Comparison of ENCODE assay signal across 8 cellular contexts in genomic region chr17:2336215-2337151, GRCh38. TPM values are rescaled to one million over a fixed set of nuclear protein-coding genes. Genes with fewer than 3 reads are reported as not detected.
DNase-seq lines count a peak whose midpoint lies in the region; ATAC-seq and TF ChIP-seq lines count a peak whose summit lies in the region.

Gene TSR1 (minus strand): TSS chr17:2336457. CDS start chr17:2336427, 30 bp downstream.

- peak within 1 kb of the TSS; percentile 99 for H3K4me3 Mint-ChIP-seq in type B pancreatic cell

- peaks cover 12% of the 10 kb centered on the region for H3K36me3 Mint-ChIP-seq in type B pancreatic cell

- peaks cover 21% of the 10 kb centered on the region for H3K4me1 ChIP-seq in adipocyte (ENCODE audit: control insufficient read depth, insufficient read depth, low read length)
- H3K4me1 ChIP-seq in cardiac muscle cell (ENCODE audit: low read depth): peaks cover 4% of the 10 kb centered on the region

- H3K36me3 ChIP-seq in adipocyte (ENCODE audit: control insufficient read depth, insufficient read depth, low read length, severe bottlenecking): peaks cover 38% of the 10 kb centered on the region
- H3K36me3 ChIP-seq in cardiac muscle cell: peaks cover 31% of the 10 kb centered on the region

- peaks cover 22% of the 10 kb centered on the region for H3K4me1 Mint-ChIP-seq in type B pancreatic cell (ENCODE audit: unreplicated experiment)

- peak; percentile 48 for TF ChIP-seq CTCF in GM10266 (IDR thresholded peaks at IDR 0.05; ENCODE audit: control insufficient read depth, insufficient read depth, low read depth, missing control alignments)
- peak; percentile 25 for TF ChIP-seq CTCF in cardiac muscle cell (IDR thresholded peaks at IDR 0.05; ENCODE audit: low read depth, low read length)
- TF ChIP-seq CTCF in type B pancreatic cell (conservative IDR thresholded peaks at IDR 0.05): peak; percentile 23

- H3K4me3 ChIP-seq in adipocyte (ENCODE audit: low read length) (peak within 1 kb of the TSS; percentile 97), cardiac muscle cell (peak within 1 kb of the TSS; percentile 100)

- no peaks in the 10 kb centered on the region for H3K27me3 Mint-ChIP-seq in type B pancreatic cell

- H3K9ac ChIP-seq in adipocyte (ENCODE audit: low read length): peak within 1 kb of the TSS; percentile 96

- H3K27me3 ChIP-seq in adipocyte (replicated peaks; ENCODE audit: control insufficient read depth, insufficient read depth, low read length) (no peaks in the 10 kb centered on the region), cardiac muscle cell (no peaks in the 10 kb centered on the region)

- no peaks in the 10 kb centered on the region for H3K9me3 ChIP-seq in adipocyte (ENCODE audit: control insufficient read depth, low read length)
- H3K9me3 ChIP-seq in cardiac muscle cell (ENCODE audit: low read depth): no peaks in the 10 kb centered on the region

- H3K27ac Mint-ChIP-seq in type B pancreatic cell: peak within 1 kb of the TSS; percentile 94

- peak; percentile 71 for ATAC-seq in HG02571 (IDR thresholded peaks at IDR 0.05; ENCODE audit: unreplicated experiment)

- H3K9me3 Mint-ChIP-seq in type B pancreatic cell: no peaks in the 10 kb centered on the region

- H3K27ac ChIP-seq in cardiac muscle cell: peak within 1 kb of the TSS; percentile 77

- DNase-seq in GM10266 (ENCODE audit: extremely low spot score): peak; percentile 99
- DNase-seq in NCI-H1092 (lab: John Stamatoyannopoulos, UW): peak; percentile 76
- peak; percentile 85 for DNase-seq in SW480 (ENCODE audit: low spot score)
- peak; percentile 98 for DNase-seq in adipocyte (ENCODE audit: low read depth)
- peak; percentile 93 to 95 for DNase-seq in cardiac muscle cell (ENCODE audit: low read depth in 1 of 2, low spot score in 1 of 2)
- peak; percentile 89 for DNase-seq in pons (ENCODE audit: low spot score)
- DNase-seq in type B pancreatic cell (ENCODE audit: extremely low spot score, unreplicated experiment): peak; percentile 93

RNA-seq across cellular contexts. Expression of gene TSR1, which starts in this region (rescaled TPM):
- 47.1 and 52.6 TPM in 2 replicates for total RNA-seq in cardiac muscle cell
- polyA plus RNA-seq in cardiac muscle cell: 34.0 and 43.1 TPM in 2 replicates
- total RNA-seq in type B pancreatic cell (ENCODE audit: low replicate concordance): 37.8 and 40.3 TPM in 2 replicates

Comparison
In these comparisons a context has a peak if more than half of its experiments do, and no peak if none do; other contexts are left out.
1. Peak in every context shown above with its lines: DNase-seq, ATAC-seq, H3K4me3 ChIP-seq and H3K27ac ChIP-seq.